21 cellular contexts compared by ENCODE assay signal in the genomic region with DNA sequence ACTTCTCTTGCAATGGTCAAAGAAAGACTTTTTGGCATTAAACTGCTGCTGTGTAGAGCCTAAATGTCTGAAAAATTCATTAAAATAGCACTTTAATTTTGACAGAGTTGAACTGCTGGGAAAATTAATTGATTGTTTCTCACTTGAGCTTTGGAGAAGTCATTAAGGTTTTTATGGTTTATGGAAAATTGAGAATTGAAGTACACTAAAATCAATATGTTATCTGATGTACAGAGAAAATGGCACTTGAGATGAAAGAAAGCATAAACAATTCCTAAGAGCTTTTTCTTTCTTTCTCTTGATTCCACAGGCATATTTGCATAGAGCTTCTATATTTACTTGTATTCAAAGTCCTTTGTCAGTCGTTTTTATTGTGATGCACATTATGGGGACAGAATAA.
"Had no signal": no experiment of that assay in that cellular context is flagged by ENCODE, and none has a peak within 500 bp of the region (broad histone marks: within the 10 kb centered on the region; RNA-seq: fewer than 3 reads in every experiment).

No MANE protein-coding gene starts in this region.

- DNase-seq: cortex of kidney; effector memory CD4-positive, alpha-beta T cell; gastrocnemius medialis; heart right ventricle; hypothalamus; kidney glomerular epithelial cell; mesendoderm; naive B cell; nephron progenitor cell; psoas muscle; retina; right lobe of liver; spleen; stimulated activated CD4-positive, alpha-beta T cell treated with anti-CD3 and anti-CD28 coated beads, Interleukin-15, amount 100 ng/mL, for 24 hours; stimulated activated CD4-positive, alpha-beta T cell treated with anti-CD3 and anti-CD28 coated beads, Interleukin-1b, Interleukin-23, amount 100 ng/mL, for 48 hours; stimulated activated CD4-positive, alpha-beta T cell treated with anti-CD3 and anti-CD28 coated beads, Interleukin-4, amount 100 ng/mL, for 4 hours; stimulated activated naive B cell treated with anti-CD40 and anti-IgM and Interleukin-4, amounts not matched to agents 10 μg/mL and 1 μg/mL and 100 μg/mL, for 72 hours; stimulated activated naive CD8-positive, alpha-beta T cell treated with anti-CD3 and anti-CD28 coated beads, Interleukin-15, amount 100 ng/mL, for 72 hours; transverse colon had no signal

- ATAC-seq: esophagus mucosa; gastrocnemius medialis; heart right ventricle; psoas muscle; right lobe of liver; stimulated activated naive B cell treated with anti-CD40 and anti-IgM and Interleukin-4, amounts not matched to agents 10 μg/mL and 1 μg/mL and 100 μg/mL, for 72 hours; stimulated activated naive CD8-positive, alpha-beta T cell treated with anti-CD3 and anti-CD28 coated beads, Interleukin-15, amount 100 ng/mL, for 72 hours had no signal

- H3K4me1 ChIP-seq: gastrocnemius medialis, heart right ventricle, psoas muscle, right lobe of liver, spleen, transverse colon had no signal

- H3K27ac ChIP-seq: gastrocnemius medialis, heart right ventricle, psoas muscle, right lobe of liver, spleen, thoracic aorta, transverse colon had no signal

- H3K27me3 ChIP-seq: right lobe of liver had no signal
